Comparison of ENCODE assay signal across 15 cellular contexts in genomic region chr5:69007086-69007672, GRCh38.
DNase-seq lines count a peak whose midpoint lies in the region; ATAC-seq and TF ChIP-seq lines count a peak whose summit lies in the region.
"Had no signal": no experiment of that assay in that cellular context is flagged by ENCODE, and none has a peak within 500 bp of the region (broad histone marks: within the 10 kb centered on the region; RNA-seq: fewer than 3 reads in every experiment).

No MANE protein-coding gene starts in this region.

- CTCF ChIA-PET in WTC11 (lab: Charles Lee), result interaction anchor here (0.5 to 1.2 kb wide), 11 partner anchors 10 to 723 kb away, joined by 3 to 5 read pairs (median 3); no protein-coding TSS in a partner anchor

- ATAC-seq in GM18909 (IDR thresholded peaks at IDR 0.05; ENCODE audit: poor library complexity, unreplicated experiment) (no peak), sciatic nerve (no peak), WTC11 (no peak)

- H3K27ac Mint-ChIP-seq in WTC11, result no peak overlapping the region
- H3K27ac Mint-ChIP-seq: stimulated activated naive CD8-positive, alpha-beta T cell treated with anti-CD3 and anti-CD28 coated beads, Interleukin-15, Interleukin-2, amounts not matched to agents 100 ng/mL and 50 ng/mL, for 24 hours; type B pancreatic cell had no signal

- peaks cover 10% of the 10 kb centered on the region; the same call in 1 of the 2 replicates for H3K36me3 Mint-ChIP-seq in WTC11
- H3K36me3 Mint-ChIP-seq: IgD-negative memory B cell, type B pancreatic cell had no signal

- H3K4me1 Mint-ChIP-seq in WTC11, result peaks cover 18% of the 10 kb centered on the region
- H3K4me1 Mint-ChIP-seq: IgD-negative memory B cell had no signal

- TF ChIP-seq CTCF in WTC11 (IDR thresholded peaks at IDR 0.05), result no peak

- H3K27me3 Mint-ChIP-seq in WTC11 (ENCODE audit: low read depth), result no peaks in the 10 kb centered on the region

- H3K4me3 Mint-ChIP-seq in WTC11, result no peak overlapping the region
- H3K4me3 Mint-ChIP-seq: IgD-negative memory B cell; stimulated activated naive CD8-positive, alpha-beta T cell treated with anti-CD3 and anti-CD28 coated beads, Interleukin-15, Interleukin-2, amounts not matched to agents 100 ng/mL and 50 ng/mL, for 24 hours; T-helper 1 cell treated with Interleukin-12 subunit alpha and Interleukin-12 subunit beta and Interleukin-4 antibody, amounts not matched to agents 30 μg/mL and 1 μg/mL, for 36 hours; type B pancreatic cell had no signal

- DNase-seq in NCI-H2107 treated with DMSO at 0.1 percent for 48 hours (lab: John Stamatoyannopoulos, UW; ENCODE audit: unreplicated experiment), result peak; percentile 2
- no peak for DNase-seq in NCI-H2107 (lab: John Stamatoyannopoulos, UW)
- DNase-seq in NCI-H69 (lab: John Stamatoyannopoulos, UW), result peak; percentile 67
- peak; percentile 28 for DNase-seq in dedifferentiated amniotic fluid mesenchymal stem cell (ENCODE audit: extremely low spot score)
- DNase-seq in sciatic nerve (ENCODE audit: low spot score), result no peak
- DNase-seq in WTC11 (ENCODE audit: low spot score), result no peak

- peak overlapping the region; percentile 65 for H3K27ac ChIP-seq in temporal lobe (ENCODE audit: low read depth, low read length)
- H3K27ac ChIP-seq: BLaER1, epithelial cell of prostate, neutrophil had no signal

- intact Hi-C loops in sciatic nerve (cut with DNase I), result no loop called here

- POLR2A ChIA-PET in WTC11 (lab: Charles Lee), result no interaction called here

- H3K9me3 Mint-ChIP-seq in WTC11, result peaks cover 18% of the 10 kb centered on the region
- H3K9me3 Mint-ChIP-seq: IgD-negative memory B cell; stimulated activated naive CD8-positive, alpha-beta T cell treated with anti-CD3 and anti-CD28 coated beads, Interleukin-15, Interleukin-2, amounts not matched to agents 100 ng/mL and 50 ng/mL, for 24 hours; T-helper 1 cell treated with Interleukin-12 subunit alpha and Interleukin-12 subunit beta and Interleukin-4 antibody, amounts not matched to agents 30 μg/mL and 1 μg/mL, for 36 hours had no signal

TF ChIP-seq in WTC11, 78 proteins besides CTCF, POLR2A, EP300 and RAD21:
- no peak for TF ChIP-seq IRF1 (CRISPR knock-in tag; IDR thresholded peaks at IDR 0.05)

Comparison
In these comparisons a context has a peak if more than half of its experiments do, and no peak if none do; other contexts are left out.
1. DNase-seq: peak in NCI-H2107 treated with DMSO at 0.1 percent for 48 hours (single experiment), NCI-H69 (single experiment) and dedifferentiated amniotic fluid mesenchymal stem cell (single experiment); none in NCI-H2107 (single experiment), sciatic nerve (single experiment) and WTC11 (single experiment).